In the genomic region with DNA sequence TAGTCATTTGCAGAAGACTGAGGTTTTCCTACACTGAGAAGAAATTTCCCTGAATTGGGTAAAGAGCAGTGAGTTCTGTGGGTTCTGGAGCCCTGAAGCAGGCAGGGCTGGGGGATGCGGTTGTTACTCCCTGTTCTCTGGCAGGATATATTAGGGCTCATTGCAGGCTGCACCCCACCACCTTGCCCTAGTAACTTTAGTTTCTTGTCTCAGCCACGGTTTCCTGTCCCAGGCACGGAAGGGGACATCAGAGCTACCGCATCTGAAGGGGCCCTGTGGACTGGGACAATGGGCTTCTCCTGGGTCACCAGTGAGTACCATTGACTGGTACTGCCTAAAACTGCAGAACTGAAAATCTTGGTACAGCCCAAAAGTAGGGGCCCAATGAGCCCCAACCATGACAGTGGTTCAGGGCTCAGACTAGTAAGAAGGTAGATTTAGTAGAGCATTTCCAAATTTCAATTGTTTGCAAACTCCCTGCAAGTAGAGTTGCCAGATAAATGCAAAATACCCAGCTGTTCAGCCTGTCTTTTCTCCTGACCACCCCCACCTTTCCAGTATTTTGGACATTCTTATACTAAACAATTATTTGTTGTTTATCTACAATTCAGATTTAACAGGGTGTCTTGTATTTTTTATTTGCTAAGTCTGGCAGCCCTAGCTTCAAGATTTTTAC, we compare ENCODE assay signal across 23 cellular contexts.
"Had no signal": no experiment of that assay in that cellular context is flagged by ENCODE, and none has a peak within 500 bp of the region (broad histone marks: within the 10 kb centered on the region; RNA-seq: fewer than 3 reads in every experiment).

No MANE protein-coding gene starts in this region.

- DNase-seq: IMR-90, Kasumi-1, MV-4-11, NCI-H1048, NCI-H1105, NCI-H1417, NCI-H1436 treated with DMSO at 0.1 percent for 48 hours, NCI-H1694, NCI-H187 treated with DMSO at 0.1 percent for 48 hours, NCI-H2029 treated with DMSO at 0.1 percent for 48 hours, NCI-H2171 treated with DMSO at 0.1 percent for 48 hours, NCI-H345, NCI-H524, NCI-H526 treated with DMSO at 0.1 percent for 48 hours, NCI-H748 treated with DMSO at 0.1 percent for 48 hours, Right ventricle myocardium superior, RPMI8226, SIG-M5 had no signal

- H3K27ac ChIP-seq: HL-60, KMS-11, SJSA1, SK-N-MC had no signal

- H3K9me3 ChIP-seq: SJSA1 had no signal

- H3K4me1 ChIP-seq: SJSA1 had no signal

- H3K4me2 ChIP-seq: KMS-11 had no signal

- H3K9ac ChIP-seq: KMS-11 had no signal

- H3K36me3 ChIP-seq: SJSA1 had no signal

- FAIRE-seq: RCC 7860 had no signal

- H3K4me3 ChIP-seq: SJSA1, SK-N-MC had no signal
